ENCODE assay signal across 9 cellular contexts in genomic region chr1:51627672-51628071, GRCh38. TPM values are rescaled to one million over a fixed set of nuclear protein-coding genes. Genes with fewer than 3 reads are reported as not detected.
DNase-seq lines count a peak whose midpoint lies in the region; ATAC-seq lines count a peak whose summit lies in the region.
"Had no signal": no experiment of that assay in that cellular context is flagged by ENCODE, and none has a peak within 500 bp of the region (broad histone marks: within the 10 kb centered on the region; RNA-seq: fewer than 3 reads in every experiment).

No MANE protein-coding gene starts in this region.

- intact Hi-C loops in Right ventricle myocardium inferior (cut with DNase I) (loop anchor here (2.0 kb wide), 1 partner anchor 141 kb away; no protein-coding TSS in a partner anchor), cardiac septum (cut with DNase I) (loop anchor here (1.0 kb wide), 1 partner anchor 142 kb away; no protein-coding TSS in a partner anchor)

- peak; percentile 33 for ATAC-seq in Right ventricle myocardium inferior
- ATAC-seq in HG02970 (IDR thresholded peaks at IDR 0.05; ENCODE audit: low FRiP score, unreplicated experiment) = no peak
- ATAC-seq in HG03521 (IDR thresholded peaks at IDR 0.05; ENCODE audit: unreplicated experiment) = no peak
- no peak for ATAC-seq in HG02870 (IDR thresholded peaks at IDR 0.05; ENCODE audit: unreplicated experiment)
- no peak for ATAC-seq in GM21737 (IDR thresholded peaks at IDR 0.05; ENCODE audit: unreplicated experiment)

- DNase-seq in Right ventricle myocardium inferior (ENCODE audit: missing footprints) = no peak
- DNase-seq in cardiac septum (ENCODE audit: low spot score) = no peak
- DNase-seq in RPMI7951 (ENCODE audit: low read depth) = peak; percentile 53
- peak; percentile 13 for DNase-seq in germinal center (ENCODE audit: low spot score)
- DNase-seq: activated naive CD8-positive, alpha-beta T cell treated with anti-CD3 and anti-CD28 coated beads, Interleukin-2, amount 10 ng/mL, durations not matched to agents 7 days and 5 days had no signal

RNA-seq across cellular contexts. Expression of gene OSBPL9, which starts 10.8 kb away (rescaled TPM):
- total RNA-seq in Right ventricle myocardium inferior (45.1 TPM), cardiac septum (48.7 TPM)
- total RNA-seq in RPMI7951 (2014; rRNA removed; shearing (Covaris generic)) = 88.2 and 101 TPM in 2 replicates

Comparison
In these comparisons a context has a peak if more than half of its experiments do, and no peak if none do; other contexts are left out.
1. DNase-seq: peak in RPMI7951 (single experiment) and germinal center (single experiment); none in Right ventricle myocardium inferior (single experiment) and cardiac septum (single experiment).